In the genomic region with DNA sequence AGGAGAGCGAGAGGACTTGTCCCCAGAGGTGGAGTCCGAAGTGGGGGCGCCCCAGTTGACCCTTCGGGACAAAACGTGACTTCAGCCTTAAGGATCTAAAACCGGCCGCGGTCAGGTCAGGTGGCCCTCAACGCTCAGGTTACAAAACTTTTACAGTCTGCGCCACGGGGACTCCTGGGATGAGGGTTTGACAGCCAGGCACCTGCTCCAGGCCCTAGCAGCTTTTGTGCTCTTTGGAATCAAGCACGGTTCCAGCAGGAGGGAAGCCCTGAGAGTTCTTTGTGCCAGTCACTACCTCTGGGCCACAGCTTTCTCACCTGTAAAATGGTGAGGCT, we compare ENCODE assay signal across 1 cellular context.
TF ChIP-seq lines count a peak whose summit lies in the region.

No MANE protein-coding gene starts in this region.

TF ChIP-seq in K562, 482 proteins besides CTCF, POLR2A, EP300 and RAD21:
- TF ChIP-seq MTA1 (IDR thresholded peaks at IDR 0.05; ENCODE audit: borderline replicate concordance) (0 out of 2 replicates have a peak, but pooled peaks have one; percentile 2), SIN3A (IDR thresholded peaks at IDR 0.05; ENCODE audit: borderline replicate concordance in 2 of 2, control insufficient read depth in 1 of 2, low read depth in 2 of 2, low read length in 2 of 2) (0 out of 4 replicates have a peak, but pooled peaks of 1 of the 2 experiments have one; percentile 10), TCF7 (IDR thresholded peaks at IDR 0.05; ENCODE audit: borderline replicate concordance) (no peak), BHLHE40 (IDR thresholded peaks at IDR 0.05; ENCODE audit: low read length) (0 out of 2 replicates have a peak, but pooled peaks have one; percentile 6), ZC3H4 (CRISPR knock-in tag; IDR thresholded peaks at IDR 0.05; ENCODE audit: borderline replicate concordance) (0 out of 2 replicates have a peak, but pooled peaks have one; percentile 53)
- TF ChIP-seq, protein P1, sequence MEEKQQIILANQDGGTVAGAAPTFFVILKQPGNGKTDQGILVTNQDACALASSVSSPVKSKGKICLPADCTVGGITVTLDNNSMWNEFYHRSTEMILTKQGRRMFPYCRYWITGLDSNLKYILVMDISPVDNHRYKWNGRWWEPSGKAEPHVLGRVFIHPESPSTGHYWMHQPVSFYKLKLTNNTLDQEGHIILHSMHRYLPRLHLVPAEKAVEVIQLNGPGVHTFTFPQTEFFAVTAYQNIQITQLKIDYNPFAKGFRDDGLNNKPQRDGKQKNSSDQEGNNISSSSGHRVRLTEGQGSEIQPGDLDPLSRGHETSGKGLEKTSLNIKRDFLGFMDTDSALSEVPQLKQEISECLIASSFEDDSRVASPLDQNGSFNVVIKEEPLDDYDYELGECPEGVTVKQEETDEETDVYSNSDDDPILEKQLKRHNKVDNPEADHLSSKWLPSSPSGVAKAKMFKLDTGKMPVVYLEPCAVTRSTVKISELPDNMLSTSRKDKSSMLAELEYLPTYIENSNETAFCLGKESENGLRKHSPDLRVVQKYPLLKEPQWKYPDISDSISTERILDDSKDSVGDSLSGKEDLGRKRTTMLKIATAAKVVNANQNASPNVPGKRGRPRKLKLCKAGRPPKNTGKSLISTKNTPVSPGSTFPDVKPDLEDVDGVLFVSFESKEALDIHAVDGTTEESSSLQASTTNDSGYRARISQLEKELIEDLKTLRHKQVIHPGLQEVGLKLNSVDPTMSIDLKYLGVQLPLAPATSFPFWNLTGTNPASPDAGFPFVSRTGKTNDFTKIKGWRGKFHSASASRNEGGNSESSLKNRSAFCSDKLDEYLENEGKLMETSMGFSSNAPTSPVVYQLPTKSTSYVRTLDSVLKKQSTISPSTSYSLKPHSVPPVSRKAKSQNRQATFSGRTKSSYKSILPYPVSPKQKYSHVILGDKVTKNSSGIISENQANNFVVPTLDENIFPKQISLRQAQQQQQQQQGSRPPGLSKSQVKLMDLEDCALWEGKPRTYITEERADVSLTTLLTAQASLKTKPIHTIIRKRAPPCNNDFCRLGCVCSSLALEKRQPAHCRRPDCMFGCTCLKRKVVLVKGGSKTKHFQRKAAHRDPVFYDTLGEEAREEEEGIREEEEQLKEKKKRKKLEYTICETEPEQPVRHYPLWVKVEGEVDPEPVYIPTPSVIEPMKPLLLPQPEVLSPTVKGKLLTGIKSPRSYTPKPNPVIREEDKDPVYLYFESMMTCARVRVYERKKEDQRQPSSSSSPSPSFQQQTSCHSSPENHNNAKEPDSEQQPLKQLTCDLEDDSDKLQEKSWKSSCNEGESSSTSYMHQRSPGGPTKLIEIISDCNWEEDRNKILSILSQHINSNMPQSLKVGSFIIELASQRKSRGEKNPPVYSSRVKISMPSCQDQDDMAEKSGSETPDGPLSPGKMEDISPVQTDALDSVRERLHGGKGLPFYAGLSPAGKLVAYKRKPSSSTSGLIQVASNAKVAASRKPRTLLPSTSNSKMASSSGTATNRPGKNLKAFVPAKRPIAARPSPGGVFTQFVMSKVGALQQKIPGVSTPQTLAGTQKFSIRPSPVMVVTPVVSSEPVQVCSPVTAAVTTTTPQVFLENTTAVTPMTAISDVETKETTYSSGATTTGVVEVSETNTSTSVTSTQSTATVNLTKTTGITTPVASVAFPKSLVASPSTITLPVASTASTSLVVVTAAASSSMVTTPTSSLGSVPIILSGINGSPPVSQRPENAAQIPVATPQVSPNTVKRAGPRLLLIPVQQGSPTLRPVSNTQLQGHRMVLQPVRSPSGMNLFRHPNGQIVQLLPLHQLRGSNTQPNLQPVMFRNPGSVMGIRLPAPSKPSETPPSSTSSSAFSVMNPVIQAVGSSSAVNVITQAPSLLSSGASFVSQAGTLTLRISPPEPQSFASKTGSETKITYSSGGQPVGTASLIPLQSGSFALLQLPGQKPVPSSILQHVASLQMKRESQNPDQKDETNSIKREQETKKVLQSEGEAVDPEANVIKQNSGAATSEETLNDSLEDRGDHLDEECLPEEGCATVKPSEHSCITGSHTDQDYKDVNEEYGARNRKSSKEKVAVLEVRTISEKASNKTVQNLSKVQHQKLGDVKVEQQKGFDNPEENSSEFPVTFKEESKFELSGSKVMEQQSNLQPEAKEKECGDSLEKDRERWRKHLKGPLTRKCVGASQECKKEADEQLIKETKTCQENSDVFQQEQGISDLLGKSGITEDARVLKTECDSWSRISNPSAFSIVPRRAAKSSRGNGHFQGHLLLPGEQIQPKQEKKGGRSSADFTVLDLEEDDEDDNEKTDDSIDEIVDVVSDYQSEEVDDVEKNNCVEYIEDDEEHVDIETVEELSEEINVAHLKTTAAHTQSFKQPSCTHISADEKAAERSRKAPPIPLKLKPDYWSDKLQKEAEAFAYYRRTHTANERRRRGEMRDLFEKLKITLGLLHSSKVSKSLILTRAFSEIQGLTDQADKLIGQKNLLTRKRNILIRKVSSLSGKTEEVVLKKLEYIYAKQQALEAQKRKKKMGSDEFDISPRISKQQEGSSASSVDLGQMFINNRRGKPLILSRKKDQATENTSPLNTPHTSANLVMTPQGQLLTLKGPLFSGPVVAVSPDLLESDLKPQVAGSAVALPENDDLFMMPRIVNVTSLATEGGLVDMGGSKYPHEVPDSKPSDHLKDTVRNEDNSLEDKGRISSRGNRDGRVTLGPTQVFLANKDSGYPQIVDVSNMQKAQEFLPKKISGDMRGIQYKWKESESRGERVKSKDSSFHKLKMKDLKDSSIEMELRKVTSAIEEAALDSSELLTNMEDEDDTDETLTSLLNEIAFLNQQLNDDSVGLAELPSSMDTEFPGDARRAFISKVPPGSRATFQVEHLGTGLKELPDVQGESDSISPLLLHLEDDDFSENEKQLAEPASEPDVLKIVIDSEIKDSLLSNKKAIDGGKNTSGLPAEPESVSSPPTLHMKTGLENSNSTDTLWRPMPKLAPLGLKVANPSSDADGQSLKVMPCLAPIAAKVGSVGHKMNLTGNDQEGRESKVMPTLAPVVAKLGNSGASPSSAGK (IDR thresholded peaks at IDR 0.05) = peak; percentile 1; the same call in 1 of the 2 replicates
